Comparison of ENCODE assay signal across 8 cellular contexts in genomic region chr15:85840079-85840801, GRCh38. TPM values are rescaled to one million over a fixed set of nuclear protein-coding genes. Genes with fewer than 3 reads are reported as not detected.
DNase-seq lines count a peak whose midpoint lies in the region; TF ChIP-seq lines count a peak whose summit lies in the region.

No MANE protein-coding gene starts in this region.

- H3K4me3 Mint-ChIP-seq in activated naive CD4-positive, alpha-beta T cell treated with anti-CD3 and anti-CD28 coated beads, Interleukin-2, amount 10 ng/mL, durations not matched to agents 7 days and 5 days, result peak overlapping the region; percentile 45
- H3K4me3 Mint-ChIP-seq in osteocyte (ENCODE audit: unreplicated experiment), result peak overlapping the region; percentile 71

- H3K4me3 ChIP-seq in HAP-1, result no peak overlapping the region; the same call in 1 of the 2 replicates
- peak overlapping the region; percentile 18; the same call in 1 of the 2 replicates for H3K4me3 ChIP-seq in MG63
- H3K4me3 ChIP-seq in SK-N-MC, result peak overlapping the region; percentile 79
- H3K4me3 ChIP-seq in thymus (ENCODE audit: low read length), result peak overlapping the region; percentile 29

- H3K9ac ChIP-seq in SK-N-MC (ENCODE audit: insufficient read length), result no peak overlapping the region

- peaks cover 32% of the 10 kb centered on the region for H3K27me3 Mint-ChIP-seq in activated naive CD4-positive, alpha-beta T cell treated with anti-CD3 and anti-CD28 coated beads, Interleukin-2, amount 10 ng/mL, durations not matched to agents 7 days and 5 days
- H3K27me3 Mint-ChIP-seq in osteocyte (ENCODE audit: unreplicated experiment), result peaks cover 19% of the 10 kb centered on the region

- no peaks in the 10 kb centered on the region for H3K36me3 Mint-ChIP-seq in activated naive CD4-positive, alpha-beta T cell treated with anti-CD3 and anti-CD28 coated beads, Interleukin-2, amount 10 ng/mL, durations not matched to agents 7 days and 5 days
- no peaks in the 10 kb centered on the region for H3K36me3 Mint-ChIP-seq in osteocyte (ENCODE audit: unreplicated experiment)

- CTCF ChIA-PET in activated naive CD4-positive, alpha-beta T cell treated with anti-CD3 and anti-CD28 coated beads, Interleukin-2, amount 10 ng/mL, durations not matched to agents 7 days and 5 days (lab: Charles Lee), result interaction anchor here (0.7 to 3.8 kb wide), 15 partner anchors 10 to 544 kb away, joined by 3 to 64 read pairs (median 3); no protein-coding TSS in a partner anchor

- in situ Hi-C loops in HAP-1 (cut with MboI; ENCODE audit: low sequenced_read_pairs), result no loop called here

- DNase-seq in GF-D8 (lab: John Stamatoyannopoulos, UW) (peak; percentile 4), HAP-1 (ENCODE audit: low spot score in 2 of 2) (peak; percentile 91 to 97), MG63 (peak; percentile 73), SK-N-MC (ENCODE audit: low read depth, low spot score) (no peak), glomerular visceral epithelial cell (ENCODE audit: extremely low spot score) (peak; percentile 81), osteocyte (ENCODE audit: extremely low spot score, unreplicated experiment) (peak; percentile 92)
- DNase-seq in activated naive CD4-positive, alpha-beta T cell treated with anti-CD3 and anti-CD28 coated beads, Interleukin-2, amount 10 ng/mL, durations not matched to agents 7 days and 5 days, result peak; percentile 82

- no peaks in the 10 kb centered on the region for H3K9me3 Mint-ChIP-seq in activated naive CD4-positive, alpha-beta T cell treated with anti-CD3 and anti-CD28 coated beads, Interleukin-2, amount 10 ng/mL, durations not matched to agents 7 days and 5 days
- H3K9me3 Mint-ChIP-seq in osteocyte (ENCODE audit: unreplicated experiment), result no peaks in the 10 kb centered on the region

- H3K27me3 ChIP-seq in HAP-1 (ENCODE audit: low read depth) (peaks cover 3% of the 10 kb centered on the region; the same call in 1 of the 2 replicates), MG63 (no peaks in the 10 kb centered on the region), thymus (ENCODE audit: control insufficient read depth, insufficient read depth) (peaks cover 2% of the 10 kb centered on the region)

- no peak overlapping the region for H3K27ac Mint-ChIP-seq in activated naive CD4-positive, alpha-beta T cell treated with anti-CD3 and anti-CD28 coated beads, Interleukin-2, amount 10 ng/mL, durations not matched to agents 7 days and 5 days
- H3K27ac Mint-ChIP-seq in osteocyte (ENCODE audit: unreplicated experiment), result no peak overlapping the region

- H3K9me3 ChIP-seq in HAP-1, result no peaks in the 10 kb centered on the region
- no peaks in the 10 kb centered on the region for H3K9me3 ChIP-seq in MG63
- no peaks in the 10 kb centered on the region for H3K9me3 ChIP-seq in SK-N-MC (ENCODE audit: low read depth, low read length)
- no peaks in the 10 kb centered on the region for H3K9me3 ChIP-seq in thymus (ENCODE audit: control insufficient read depth)

- peak; percentile 99 for TF ChIP-seq CTCF in osteocyte (IDR thresholded peaks at IDR 0.05)

- H3K4me1 Mint-ChIP-seq in activated naive CD4-positive, alpha-beta T cell treated with anti-CD3 and anti-CD28 coated beads, Interleukin-2, amount 10 ng/mL, durations not matched to agents 7 days and 5 days, result peaks cover 4% of the 10 kb centered on the region
- peaks cover 3% of the 10 kb centered on the region for H3K4me1 Mint-ChIP-seq in osteocyte (ENCODE audit: unreplicated experiment)

- H3K36me3 ChIP-seq in HAP-1 (replicated peaks) (no peaks in the 10 kb centered on the region), MG63 (no peaks in the 10 kb centered on the region), SK-N-MC (ENCODE audit: insufficient read depth, low read length) (no peaks in the 10 kb centered on the region), thymus (ENCODE audit: control insufficient read depth, insufficient read depth) (no peaks in the 10 kb centered on the region)

- H3K4me1 ChIP-seq in HAP-1 (peaks cover 2% of the 10 kb centered on the region; the same call in 1 of the 2 replicates), thymus (ENCODE audit: control insufficient read depth, insufficient read depth, low read length) (peaks cover 4% of the 10 kb centered on the region)

- no peak overlapping the region for H3K27ac ChIP-seq in SK-N-MC
- no peak overlapping the region for H3K27ac ChIP-seq in thymus (ENCODE audit: low read depth)

- WGBS in thymus, result 10% methylated on average over 32 of the region's 32 CpGs

RNA-seq across cellular contexts. Expression of gene KLHL25, which starts 45.5 kb away (rescaled TPM):
- 8.9 and 9.3 TPM in 2 replicates for total RNA-seq in MG63 (2014; rRNA removed; shearing (Covaris generic); ENCODE audit: low replicate concordance)
- 3.6 and 3.9 TPM in 2 replicates for total RNA-seq in osteocyte
- 3.2 TPM for polyA plus RNA-seq in thymus
